ENCODE assay signal across 11 cellular contexts in the genomic region with DNA sequence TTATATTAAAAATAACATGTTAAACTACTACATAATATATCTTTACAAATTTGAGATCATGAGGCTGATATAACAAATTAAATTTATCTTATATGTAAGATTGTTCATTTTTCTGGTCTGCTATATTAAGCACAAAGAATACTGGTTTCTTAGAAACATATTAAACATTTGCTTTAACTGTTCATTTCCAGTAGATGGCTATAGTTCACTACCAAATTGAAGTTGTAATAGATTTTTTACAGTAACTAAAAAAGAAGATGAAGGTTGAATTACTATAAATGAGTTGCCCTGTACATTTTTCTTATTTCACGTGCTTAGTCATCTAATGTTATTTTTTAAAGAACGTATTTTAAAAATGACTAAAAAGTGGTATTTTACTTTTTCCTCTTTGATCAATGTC. TPM values are rescaled to one million over a fixed set of nuclear protein-coding genes. Genes with fewer than 3 reads are reported as not detected.
DNase-seq lines count a peak whose midpoint lies in the region; ATAC-seq and TF ChIP-seq lines count a peak whose summit lies in the region.
"Had no signal": no experiment of that assay in that cellular context is flagged by ENCODE, and none has a peak within 500 bp of the region (broad histone marks: within the 10 kb centered on the region; RNA-seq: fewer than 3 reads in every experiment).

No MANE protein-coding gene starts in this region.

- no peaks in the 10 kb centered on the region for H3K36me3 ChIP-seq in heart right ventricle

- H3K27ac ChIP-seq in heart right ventricle: no peak overlapping the region

- POLR2A ChIA-PET in WTC11 (lab: Charles Lee): no interaction called here

- no peaks in the 10 kb centered on the region for H3K27me3 Mint-ChIP-seq in WTC11 (ENCODE audit: low read depth)

- no peaks in the 10 kb centered on the region for H3K27me3 ChIP-seq in heart right ventricle

- no peak for DNase-seq in heart right ventricle
- DNase-seq in left ventricle myocardium superior: no peak
- peak; percentile 68 for DNase-seq in NCI-H526 treated with DMSO at 0.1 percent for 48 hours (lab: John Stamatoyannopoulos, UW)
- DNase-seq in dermis microvascular lymphatic vessel endothelial cell (ENCODE audit: low read depth in 2 of 2): peak; percentile 22 to 29
- no peak for DNase-seq in WTC11 (ENCODE audit: low spot score)
- DNase-seq in stimulated activated CD4-positive, alpha-beta T cell treated with anti-CD3 and anti-CD28 coated beads, Interleukin-4, amount 100 ng/mL, for 4 hours: no peak
- no peak for DNase-seq in activated CD8-positive, alpha-beta memory T cell treated with anti-CD3 and anti-CD28 coated beads for 24 hours
- DNase-seq: Calu3, natural killer cell, NCI-H187 had no signal

- no peaks in the 10 kb centered on the region for H3K9me3 Mint-ChIP-seq in WTC11
- H3K9me3 Mint-ChIP-seq: natural killer cell had no signal

- H3K4me1 ChIP-seq in heart right ventricle: peaks cover 0 to 4% (median 0%) of the 10 kb centered on the region in 9 donors

- WGBS in heart right ventricle, 2 donors: 66 to 72% methylated on average over 2 of the region's 2 CpGs

- no peak overlapping the region for H3K27ac Mint-ChIP-seq in WTC11
- H3K27ac Mint-ChIP-seq: natural killer cell had no signal

- no peak overlapping the region for H3K4me3 Mint-ChIP-seq in WTC11
- H3K4me3 Mint-ChIP-seq: natural killer cell had no signal

- CTCF ChIA-PET in WTC11 (lab: Charles Lee): no interaction called here

- peak in 6 of 9 donors; percentile 18 to 53 (median 38) for TF ChIP-seq CTCF in heart right ventricle (IDR thresholded peaks at IDR 0.05)
- no peak for TF ChIP-seq CTCF in WTC11 (IDR thresholded peaks at IDR 0.05)

- H3K36me3 Mint-ChIP-seq in WTC11: no peaks in the 10 kb centered on the region
- H3K36me3 Mint-ChIP-seq: natural killer cell had no signal

- H3K4me1 Mint-ChIP-seq in WTC11: peaks cover 7% of the 10 kb centered on the region
- H3K4me1 Mint-ChIP-seq: natural killer cell had no signal

- H3K4me3 ChIP-seq in heart right ventricle: no peak overlapping the region

- intact Hi-C loops in heart right ventricle (cut with DNase I) (loop anchor here (5.0 to 10.0 kb wide), 14 partner anchors 52 to 1693 kb away; no protein-coding TSS in a partner anchor), left ventricle myocardium superior (cut with micrococcal nuclease) (loop anchor here (5.0 kb wide), 1 partner anchor 823 kb away; no protein-coding TSS in a partner anchor)

- ATAC-seq in heart right ventricle: no peak
- ATAC-seq in left ventricle myocardium superior: no peak
- ATAC-seq in WTC11: no peak
- ATAC-seq in GM21526 (IDR thresholded peaks at IDR 0.05; ENCODE audit: low FRiP score, unreplicated experiment): no peak
- ATAC-seq: natural killer cell had no signal

- no peaks in the 10 kb centered on the region for H3K9me3 ChIP-seq in heart right ventricle

TF ChIP-seq in WTC11, 78 proteins besides CTCF, POLR2A, EP300 and RAD21 (continues in another document):
- TF ChIP-seq, protein P1, sequence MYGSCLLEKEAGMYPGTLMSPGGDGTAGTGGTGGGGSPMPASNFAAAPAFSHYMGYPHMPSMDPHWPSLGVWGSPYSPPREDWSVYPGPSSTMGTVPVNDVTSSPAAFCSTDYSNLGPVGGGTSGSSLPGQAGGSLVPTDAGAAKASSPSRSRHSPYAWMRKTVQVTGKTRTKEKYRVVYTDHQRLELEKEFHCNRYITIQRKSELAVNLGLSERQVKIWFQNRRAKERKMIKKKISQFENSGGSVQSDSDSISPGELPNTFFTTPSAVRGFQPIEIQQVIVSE (CRISPR knock-in tag; IDR thresholded peaks at IDR 0.05; ENCODE audit: borderline replicate concordance): no peak
- TF ChIP-seq, protein P2, sequence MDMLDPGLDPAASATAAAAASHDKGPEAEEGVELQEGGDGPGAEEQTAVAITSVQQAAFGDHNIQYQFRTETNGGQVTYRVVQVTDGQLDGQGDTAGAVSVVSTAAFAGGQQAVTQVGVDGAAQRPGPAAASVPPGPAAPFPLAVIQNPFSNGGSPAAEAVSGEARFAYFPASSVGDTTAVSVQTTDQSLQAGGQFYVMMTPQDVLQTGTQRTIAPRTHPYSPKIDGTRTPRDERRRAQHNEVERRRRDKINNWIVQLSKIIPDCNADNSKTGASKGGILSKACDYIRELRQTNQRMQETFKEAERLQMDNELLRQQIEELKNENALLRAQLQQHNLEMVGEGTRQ (CRISPR knock-in tag; IDR thresholded peaks at IDR 0.05): no peak
- TF ChIP-seq RELA (CRISPR knock-in tag; IDR thresholded peaks at IDR 0.05; ENCODE audit: borderline replicate concordance) (no peak), OVOL2 (CRISPR knock-in tag; IDR thresholded peaks at IDR 0.05; ENCODE audit: borderline replicate concordance) (no peak)
- TF ChIP-seq, protein P3, sequence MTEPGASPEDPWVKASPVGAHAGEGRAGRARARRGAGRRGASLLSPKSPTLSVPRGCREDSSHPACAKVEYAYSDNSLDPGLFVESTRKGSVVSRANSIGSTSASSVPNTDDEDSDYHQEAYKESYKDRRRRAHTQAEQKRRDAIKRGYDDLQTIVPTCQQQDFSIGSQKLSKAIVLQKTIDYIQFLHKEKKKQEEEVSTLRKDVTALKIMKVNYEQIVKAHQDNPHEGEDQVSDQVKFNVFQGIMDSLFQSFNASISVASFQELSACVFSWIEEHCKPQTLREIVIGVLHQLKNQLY (CRISPR knock-in tag; IDR thresholded peaks at IDR 0.05): no peak
- TF ChIP-seq, protein P4, sequence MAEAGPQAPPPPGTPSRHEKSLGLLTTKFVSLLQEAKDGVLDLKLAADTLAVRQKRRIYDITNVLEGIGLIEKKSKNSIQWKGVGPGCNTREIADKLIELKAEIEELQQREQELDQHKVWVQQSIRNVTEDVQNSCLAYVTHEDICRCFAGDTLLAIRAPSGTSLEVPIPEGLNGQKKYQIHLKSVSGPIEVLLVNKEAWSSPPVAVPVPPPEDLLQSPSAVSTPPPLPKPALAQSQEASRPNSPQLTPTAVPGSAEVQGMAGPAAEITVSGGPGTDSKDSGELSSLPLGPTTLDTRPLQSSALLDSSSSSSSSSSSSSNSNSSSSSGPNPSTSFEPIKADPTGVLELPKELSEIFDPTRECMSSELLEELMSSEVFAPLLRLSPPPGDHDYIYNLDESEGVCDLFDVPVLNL (CRISPR knock-in tag; IDR thresholded peaks at IDR 0.05; ENCODE audit: borderline replicate concordance, low read depth): no peak
- TF ChIP-seq, protein P5, sequence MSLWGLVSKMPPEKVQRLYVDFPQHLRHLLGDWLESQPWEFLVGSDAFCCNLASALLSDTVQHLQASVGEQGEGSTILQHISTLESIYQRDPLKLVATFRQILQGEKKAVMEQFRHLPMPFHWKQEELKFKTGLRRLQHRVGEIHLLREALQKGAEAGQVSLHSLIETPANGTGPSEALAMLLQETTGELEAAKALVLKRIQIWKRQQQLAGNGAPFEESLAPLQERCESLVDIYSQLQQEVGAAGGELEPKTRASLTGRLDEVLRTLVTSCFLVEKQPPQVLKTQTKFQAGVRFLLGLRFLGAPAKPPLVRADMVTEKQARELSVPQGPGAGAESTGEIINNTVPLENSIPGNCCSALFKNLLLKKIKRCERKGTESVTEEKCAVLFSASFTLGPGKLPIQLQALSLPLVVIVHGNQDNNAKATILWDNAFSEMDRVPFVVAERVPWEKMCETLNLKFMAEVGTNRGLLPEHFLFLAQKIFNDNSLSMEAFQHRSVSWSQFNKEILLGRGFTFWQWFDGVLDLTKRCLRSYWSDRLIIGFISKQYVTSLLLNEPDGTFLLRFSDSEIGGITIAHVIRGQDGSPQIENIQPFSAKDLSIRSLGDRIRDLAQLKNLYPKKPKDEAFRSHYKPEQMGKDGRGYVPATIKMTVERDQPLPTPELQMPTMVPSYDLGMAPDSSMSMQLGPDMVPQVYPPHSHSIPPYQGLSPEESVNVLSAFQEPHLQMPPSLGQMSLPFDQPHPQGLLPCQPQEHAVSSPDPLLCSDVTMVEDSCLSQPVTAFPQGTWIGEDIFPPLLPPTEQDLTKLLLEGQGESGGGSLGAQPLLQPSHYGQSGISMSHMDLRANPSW (CRISPR knock-in tag; conservative IDR thresholded peaks at IDR 0.05; ENCODE audit: low read depth): no peak
- TF ChIP-seq, protein P6, sequence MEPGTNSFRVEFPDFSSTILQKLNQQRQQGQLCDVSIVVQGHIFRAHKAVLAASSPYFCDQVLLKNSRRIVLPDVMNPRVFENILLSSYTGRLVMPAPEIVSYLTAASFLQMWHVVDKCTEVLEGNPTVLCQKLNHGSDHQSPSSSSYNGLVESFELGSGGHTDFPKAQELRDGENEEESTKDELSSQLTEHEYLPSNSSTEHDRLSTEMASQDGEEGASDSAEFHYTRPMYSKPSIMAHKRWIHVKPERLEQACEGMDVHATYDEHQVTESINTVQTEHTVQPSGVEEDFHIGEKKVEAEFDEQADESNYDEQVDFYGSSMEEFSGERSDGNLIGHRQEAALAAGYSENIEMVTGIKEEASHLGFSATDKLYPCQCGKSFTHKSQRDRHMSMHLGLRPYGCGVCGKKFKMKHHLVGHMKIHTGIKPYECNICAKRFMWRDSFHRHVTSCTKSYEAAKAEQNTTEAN (CRISPR knock-in tag; IDR thresholded peaks at IDR 0.05): no peak

RNA-seq across cellular contexts. Expression of a gene that starts 57.0 kb away (rescaled TPM):
- total RNA-seq in heart right ventricle (10 to 100 TPM in 9 of 10 donors, 1 to 10 TPM in 1; 8.7 to 14.9 (median 12.9) TPM), left ventricle myocardium superior (12.0 TPM), dermis microvascular lymphatic vessel endothelial cell (11.4 and 14.7 TPM in 2 replicates), WTC11 (2021) (5.1 to 6.5 TPM (median 5.8 TPM) in 3 replicates)
- 1 to 10 TPM; 2.5 to 4.1 TPM for polyA plus RNA-seq in heart right ventricle

Comparison
In these comparisons a context has a peak if more than half of its experiments do, and no peak if none do; other contexts are left out.
1. DNase-seq: peak in NCI-H526 treated with DMSO at 0.1 percent for 48 hours (single experiment) and dermis microvascular lymphatic vessel endothelial cell (2 of 2); none in heart right ventricle (0 of 2), left ventricle myocardium superior (single experiment), WTC11 (single experiment), stimulated activated CD4-positive, alpha-beta T cell treated with anti-CD3 and anti-CD28 coated beads, Interleukin-4, amount 100 ng/mL, for 4 hours (0 of 2) and activated CD8-positive, alpha-beta memory T cell treated with anti-CD3 and anti-CD28 coated beads for 24 hours (single experiment).